In genomic region chr1:20786310-20787099, GRCh38 we compare ENCODE assay signal across 1 cellular context.
A peak's percentile ranks its signal among the peaks of the same experiment; 100 is the strongest.
TF ChIP-seq lines count a peak whose summit lies in the region.

No MANE protein-coding gene starts in this region.

TF ChIP-seq in HepG2, 621 proteins besides CTCF, POLR2A, EP300 and RAD21 (continued from another document and continues in another):
- TF ChIP-seq ZBTB4 (CRISPR knock-in tag; IDR thresholded peaks at IDR 0.05; ENCODE audit: borderline replicate concordance) (no peak), ZNF746 (CRISPR knock-in tag; IDR thresholded peaks at IDR 0.05) (no peak; the same call in 1 of the 2 replicates), ZBTB38 (CRISPR knock-in tag; IDR thresholded peaks at IDR 0.05) (peak; percentile 63), ZNF562 (CRISPR knock-in tag; IDR thresholded peaks at IDR 0.05; ENCODE audit: borderline replicate concordance) (no peak), CREB1 (IDR thresholded peaks at IDR 0.05) (no peak), CREB1 (CRISPR knock-in tag; IDR thresholded peaks at IDR 0.05) (no peak), TGIF2 (CRISPR knock-in tag; IDR thresholded peaks at IDR 0.05) (no peak), KDM5A (IDR thresholded peaks at IDR 0.05; ENCODE audit: borderline replicate concordance, low read length) (no peak), ETV5 (CRISPR knock-in tag; IDR thresholded peaks at IDR 0.05; ENCODE audit: borderline replicate concordance) (no peak), ZNF792 (CRISPR knock-in tag; IDR thresholded peaks at IDR 0.05) (peak; percentile 68; the same call in 1 of the 2 replicates), ZNF431 (CRISPR knock-in tag; IDR thresholded peaks at IDR 0.05; ENCODE audit: borderline replicate concordance, low read depth) (no peak), THAP9 (CRISPR knock-in tag; IDR thresholded peaks at IDR 0.05; ENCODE audit: borderline replicate concordance) (peak; percentile 76; the same call in 1 of the 2 replicates), ZNF160 (CRISPR knock-in tag; IDR thresholded peaks at IDR 0.05) (peak; percentile 73), ZNF263 (CRISPR knock-in tag; IDR thresholded peaks at IDR 0.05) (peak; percentile 94), ZGPAT (CRISPR knock-in tag; IDR thresholded peaks at IDR 0.05) (peak; percentile 85), TOE1 (CRISPR knock-in tag; IDR thresholded peaks at IDR 0.05) (no peak; the same call in 1 of the 2 replicates), CHCHD3 (CRISPR knock-in tag; IDR thresholded peaks at IDR 0.05) (no peak), DR1 (CRISPR knock-in tag; IDR thresholded peaks at IDR 0.05) (0 out of 2 replicates have a peak, but pooled peaks have one; percentile 69), KLF6 (CRISPR knock-in tag; IDR thresholded peaks at IDR 0.05) (no peak), ZNF430 (CRISPR knock-in tag; IDR thresholded peaks at IDR 0.05) (peak; percentile 87), ZNF558 (CRISPR knock-in tag; IDR thresholded peaks at IDR 0.05; ENCODE audit: borderline replicate concordance) (no peak; the same call in 1 of the 2 replicates), SNAPC4 (CRISPR knock-in tag; IDR thresholded peaks at IDR 0.05) (no peak), TRIM24 (CRISPR knock-in tag; IDR thresholded peaks at IDR 0.05) (no peak), CEBPG (CRISPR knock-in tag; IDR thresholded peaks at IDR 0.05) (no peak), ZNF367 (CRISPR knock-in tag; IDR thresholded peaks at IDR 0.05; ENCODE audit: borderline replicate concordance) (no peak), ZNF780A (CRISPR knock-in tag; IDR thresholded peaks at IDR 0.05) (peak; percentile 69; the same call in 1 of the 2 replicates), HMGXB4 (CRISPR knock-in tag; IDR thresholded peaks at IDR 0.05; ENCODE audit: borderline replicate concordance in 1 of 2, low read depth in 1 of 2) (peak in 1 of 2 experiments; percentile 81; a peak in 2 of 4 replicates), POLR2AphosphoS5 (IDR thresholded peaks at IDR 0.05; ENCODE audit: low read depth, low read length) (peak; percentile 66), E2F2 (CRISPR knock-in tag; IDR thresholded peaks at IDR 0.05; ENCODE audit: borderline replicate concordance) (0 out of 2 replicates have a peak, but pooled peaks have one; percentile 29), ZNF101 (CRISPR knock-in tag; IDR thresholded peaks at IDR 0.05; ENCODE audit: borderline replicate concordance, low read depth) (no peak), ZBTB42 (CRISPR knock-in tag; IDR thresholded peaks at IDR 0.05) (peak; percentile 74; the same call in 1 of the 2 replicates), ZNF451 (CRISPR knock-in tag; IDR thresholded peaks at IDR 0.05) (no peak), ZNF781 (CRISPR knock-in tag; IDR thresholded peaks at IDR 0.05; ENCODE audit: borderline replicate concordance, not compliant biosample characterization) (no peak), CAMTA2 (CRISPR knock-in tag; IDR thresholded peaks at IDR 0.05; ENCODE audit: borderline replicate concordance) (peak; percentile 95), ZC3H4 (CRISPR knock-in tag; IDR thresholded peaks at IDR 0.05; ENCODE audit: borderline replicate concordance) (no peak), ATM (IDR thresholded peaks at IDR 0.05; ENCODE audit: borderline replicate concordance) (no peak)
- TF ChIP-seq, protein P1, sequence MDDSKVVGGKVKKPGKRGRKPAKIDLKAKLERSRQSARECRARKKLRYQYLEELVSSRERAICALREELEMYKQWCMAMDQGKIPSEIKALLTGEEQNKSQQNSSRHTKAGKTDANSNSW (CRISPR knock-in tag; IDR thresholded peaks at IDR 0.05; ENCODE audit: borderline replicate concordance) = peak; percentile 93; the same call in 1 of the 2 replicates
- TF ChIP-seq, protein P2, sequence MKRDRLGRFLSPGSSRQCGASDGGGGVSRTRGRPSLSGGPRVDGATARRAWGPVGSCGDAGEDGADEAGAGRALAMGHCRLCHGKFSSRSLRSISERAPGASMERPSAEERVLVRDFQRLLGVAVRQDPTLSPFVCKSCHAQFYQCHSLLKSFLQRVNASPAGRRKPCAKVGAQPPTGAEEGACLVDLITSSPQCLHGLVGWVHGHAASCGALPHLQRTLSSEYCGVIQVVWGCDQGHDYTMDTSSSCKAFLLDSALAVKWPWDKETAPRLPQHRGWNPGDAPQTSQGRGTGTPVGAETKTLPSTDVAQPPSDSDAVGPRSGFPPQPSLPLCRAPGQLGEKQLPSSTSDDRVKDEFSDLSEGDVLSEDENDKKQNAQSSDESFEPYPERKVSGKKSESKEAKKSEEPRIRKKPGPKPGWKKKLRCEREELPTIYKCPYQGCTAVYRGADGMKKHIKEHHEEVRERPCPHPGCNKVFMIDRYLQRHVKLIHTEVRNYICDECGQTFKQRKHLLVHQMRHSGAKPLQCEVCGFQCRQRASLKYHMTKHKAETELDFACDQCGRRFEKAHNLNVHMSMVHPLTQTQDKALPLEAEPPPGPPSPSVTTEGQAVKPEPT (CRISPR knock-in tag; IDR thresholded peaks at IDR 0.05; ENCODE audit: low read depth) = no peak
- TF ChIP-seq, protein P3, sequence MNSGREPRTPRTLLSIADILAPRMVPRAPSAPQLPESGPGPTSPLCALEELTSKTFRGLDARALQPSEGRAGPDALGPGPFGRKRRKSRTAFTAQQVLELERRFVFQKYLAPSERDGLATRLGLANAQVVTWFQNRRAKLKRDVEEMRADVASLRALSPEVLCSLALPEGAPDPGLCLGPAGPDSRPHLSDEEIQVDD (CRISPR knock-in tag; IDR thresholded peaks at IDR 0.05; ENCODE audit: borderline replicate concordance) = peak; percentile 63; the same call in 1 of the 2 replicates
- TF ChIP-seq, protein P4, sequence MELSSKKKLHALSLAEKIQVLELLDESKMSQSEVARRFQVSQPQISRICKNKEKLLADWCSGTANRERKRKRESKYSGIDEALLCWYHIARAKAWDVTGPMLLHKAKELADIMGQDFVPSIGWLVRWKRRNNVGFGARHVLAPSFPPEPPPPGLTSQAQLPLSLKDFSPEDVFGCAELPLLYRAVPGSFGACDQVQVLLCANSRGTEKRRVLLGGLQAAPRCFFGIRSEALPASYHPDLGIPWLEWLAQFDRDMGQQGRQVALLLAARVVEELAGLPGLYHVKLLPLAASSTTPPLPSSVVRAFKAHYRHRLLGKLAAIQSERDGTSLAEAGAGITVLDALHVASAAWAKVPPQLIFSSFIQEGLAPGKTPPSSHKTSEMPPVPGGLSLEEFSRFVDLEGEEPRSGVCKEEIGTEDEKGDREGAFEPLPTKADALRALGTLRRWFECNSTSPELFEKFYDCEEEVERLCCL (CRISPR knock-in tag; IDR thresholded peaks at IDR 0.05; ENCODE audit: borderline replicate concordance) = no peak
